Comparison of ENCODE assay signal across 9 cellular contexts in the genomic region with DNA sequence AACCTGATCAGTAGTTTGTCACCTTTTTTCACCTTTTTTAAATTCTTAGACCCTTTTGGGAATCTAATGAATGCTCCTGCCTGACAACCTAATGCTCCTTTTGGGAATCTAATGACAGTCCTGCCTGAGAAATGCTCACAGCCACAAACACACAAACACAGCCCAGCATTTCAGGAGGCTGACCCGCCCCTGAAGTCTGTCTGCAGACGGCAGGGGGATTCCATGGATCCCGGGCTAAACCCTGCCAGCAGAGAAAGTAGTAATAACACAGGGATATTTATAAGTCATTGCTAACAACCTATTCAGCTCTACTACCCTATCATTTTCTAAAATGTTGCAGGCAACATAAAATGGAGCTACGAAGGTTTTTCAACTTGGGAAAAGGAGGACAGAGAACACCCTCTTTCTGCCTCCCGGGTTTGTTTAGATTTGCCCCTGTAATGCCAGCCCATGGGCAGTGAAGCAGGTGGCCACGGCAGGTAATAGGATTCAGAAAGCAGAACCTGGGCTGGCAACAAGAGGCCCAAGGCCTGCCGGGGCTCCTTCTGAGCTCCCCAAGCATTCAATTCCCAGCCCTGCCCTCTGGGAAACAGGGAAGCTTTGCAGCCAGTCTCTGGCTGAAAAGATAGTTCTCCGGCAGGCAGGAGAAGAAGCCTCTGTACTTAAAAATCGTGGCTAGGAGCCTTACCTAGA.
DNase-seq lines count a peak whose midpoint lies in the region; ATAC-seq and TF ChIP-seq lines count a peak whose summit lies in the region.
"Had no signal": no experiment of that assay in that cellular context is flagged by ENCODE, and none has a peak within 500 bp of the region (broad histone marks: within the 10 kb centered on the region; RNA-seq: fewer than 3 reads in every experiment).

No MANE protein-coding gene starts in this region.

- peaks cover 2% of the 10 kb centered on the region for H4K20me1 ChIP-seq in H9 (ENCODE audit: control insufficient read depth, insufficient read depth, insufficient read length)

- H3K27me3 ChIP-seq in H9 (ENCODE audit: insufficient read depth, low read length) (no peaks in the 10 kb centered on the region), left lung (no peaks in the 10 kb centered on the region), skeletal muscle tissue (ENCODE audit: control insufficient read depth in 3 of 3, insufficient read depth in 3 of 3, low read length in 3 of 3) (no peaks in the 10 kb centered on the region)

- no peak overlapping the region for H3K27ac ChIP-seq in H9 (ENCODE audit: insufficient read length, low read depth, low read length)
- H3K27ac ChIP-seq in RWPE1 = peak overlapping the region; percentile 20; the same call in 1 of the 2 replicates
- H3K27ac ChIP-seq in left lung = peak overlapping the region; percentile 41 to 77
- peak overlapping the region; percentile 23 for H3K27ac ChIP-seq in skeletal muscle tissue (ENCODE audit: low read depth, low read length)
- H3K27ac ChIP-seq in caudate nucleus (ENCODE audit: low read depth, low read length) = no peak overlapping the region

- no peak overlapping the region for H3T11ph ChIP-seq in H9 (ENCODE audit: low read length)

- POLR2A ChIA-PET in RWPE1 (lab: Yijun Ruan, JAX; ENCODE audit: low non-redundant PET) = no interaction called here

- H3K23ac ChIP-seq in H9 (ENCODE audit: insufficient read length, low read depth, low read length) = no peak overlapping the region

- H3K9me3 Mint-ChIP-seq in H9 = no peaks in the 10 kb centered on the region

- H3K56ac ChIP-seq in H9 (ENCODE audit: insufficient read length, low read depth, low read length) = no peak overlapping the region

- TF ChIP-seq CTCF in H9 (conservative IDR thresholded peaks at IDR 0.05) (no peak), RWPE1 (conservative IDR thresholded peaks at IDR 0.05; ENCODE audit: low read depth) (no peak), left lung (IDR thresholded peaks at IDR 0.05) (no peak)

- H2BK12ac ChIP-seq in H9 (ENCODE audit: insufficient read length, low read depth, low read length) = no peak overlapping the region

- no peak overlapping the region for H4K91ac ChIP-seq in H9 (ENCODE audit: insufficient read length, low read depth, low read length)

- ATAC-seq in left lung = no peak

- no peaks in the 10 kb centered on the region for H3K27me3 Mint-ChIP-seq in H9 (ENCODE audit: low read depth)

- no peak overlapping the region for H2BK5ac ChIP-seq in H9 (ENCODE audit: insufficient read length, low read length)

- H3K4me2 ChIP-seq in H9 (ENCODE audit: insufficient read depth, insufficient read length, low read length) = no peak overlapping the region

- H3K9me3 ChIP-seq in H9 (ENCODE audit: control insufficient read depth, low read depth, low read length) (no peaks in the 10 kb centered on the region), left lung (no peaks in the 10 kb centered on the region), skeletal muscle tissue (ENCODE audit: control insufficient read depth in 3 of 3, low read length in 3 of 3) (no peaks in the 10 kb centered on the region)

- no peak overlapping the region for H3K18ac ChIP-seq in H9 (ENCODE audit: insufficient read length, low read depth, low read length)

- no peaks in the 10 kb centered on the region for H3K23me2 ChIP-seq in H9 (ENCODE audit: insufficient read length, low read depth, low read length, poor library complexity, severe bottlenecking)

- peaks cover 49 to 50% of the 10 kb centered on the region in 2 experiments for H3K4me1 Mint-ChIP-seq in H9

- no peak overlapping the region for H4K5ac ChIP-seq in H9 (ENCODE audit: insufficient read length, low read depth, low read length)

- peaks cover 13% of the 10 kb centered on the region; the same call in 1 of the 2 replicates for H3K4me1 ChIP-seq in H9 (ENCODE audit: insufficient read depth, low read length)
- peaks cover 38 to 58% of the 10 kb centered on the region in 2 donors for H3K4me1 ChIP-seq in left lung
- peaks cover 53 to 59% (median 57%) of the 10 kb centered on the region in 3 donors for H3K4me1 ChIP-seq in skeletal muscle tissue (ENCODE audit: control insufficient read depth in 3 of 3, insufficient read depth in 3 of 3, low read length in 3 of 3)

- peaks cover 4% of the 10 kb centered on the region for H3K79me1 ChIP-seq in H9 (ENCODE audit: insufficient read depth, low read depth, low read length, poor library complexity, severe bottlenecking)

- H2AK5ac ChIP-seq in H9 (ENCODE audit: insufficient read length, low read length) = no peak overlapping the region

- WGBS in H9 (ENCODE audit: extremely low coverage, insufficient read length, low lambda C conversion rate) = no CpG with 5 or more reads among the region's 9 CpGs

- H2BK15ac ChIP-seq in H9 (ENCODE audit: low read depth, low read length) = no peak overlapping the region

- H3K36me3 ChIP-seq in left lung = no peaks in the 10 kb centered on the region
- no peaks in the 10 kb centered on the region for H3K36me3 ChIP-seq in skeletal muscle tissue (ENCODE audit: control insufficient read depth in 3 of 3, insufficient read depth in 3 of 3, low read length in 3 of 3)

- no peak overlapping the region for H3K4ac ChIP-seq in H9 (ENCODE audit: low read depth, low read length)

- intact Hi-C loops in left lung (cut with DNase I) = no loop called here

- H3K36me3 Mint-ChIP-seq in H9 (ENCODE audit: insufficient read depth in 1 of 3, low read depth in 3 of 3) = peaks cover 0 to 3% (median 3%) of the 10 kb centered on the region in 3 experiments; a peak in 2 of 7 replicates

- H4K8ac ChIP-seq in H9 (replicated peaks; ENCODE audit: insufficient read length, low read depth, low read length) = no peak overlapping the region

- no peak overlapping the region for H2BK120ac ChIP-seq in H9 (ENCODE audit: low read depth, low read length, poor library complexity, severe bottlenecking)

- CTCF ChIA-PET in RWPE1 (lab: Yijun Ruan, JAX) = no interaction called here

- no peak overlapping the region for H3K14ac ChIP-seq in H9 (ENCODE audit: insufficient read depth, low read length)

- H2BK20ac ChIP-seq in H9 (ENCODE audit: low read depth, low read length, poor library complexity, severe bottlenecking) = no peak overlapping the region

- peak overlapping the region in 2 of 3 experiments; percentile 81 to 91; a peak in 4 of 7 replicates for H3K27ac Mint-ChIP-seq in H9

- DNase-seq in H9 = no peak
- no peak for DNase-seq in RWPE1 (ENCODE audit: low spot score)
- no peak for DNase-seq in left lung
- no peak for DNase-seq in NCI-H1092 (lab: John Stamatoyannopoulos, UW)
- no peak for DNase-seq in caudate nucleus (lab: John Stamatoyannopoulos, UW)
- DNase-seq in SKM-1 (lab: John Stamatoyannopoulos, UW; ENCODE audit: unreplicated experiment) = no peak
- DNase-seq in activated CD4-positive, CD25-positive, alpha-beta regulatory T cell treated with anti-CD3 and anti-CD28 coated beads, Interleukin-2, amount 50 U/mL, for 72 hours = no peak
- DNase-seq: NCI-H510A treated with DMSO at 0.1 percent for 48 hours had no signal

- H3K4me3 ChIP-seq in left lung (no peak overlapping the region), skeletal muscle tissue (ENCODE audit: low read length in 3 of 3) (peak overlapping the region in 2 of 3 donors; percentile 4 to 10)

- H3K4me3 Mint-ChIP-seq in H9 = no peak overlapping the region

- H3K9ac ChIP-seq in H9 (ENCODE audit: extremely low read depth, insufficient read length, low read length) = no peak overlapping the region
- peak overlapping the region in 2 of 3 donors; percentile 40 to 66 for H3K9ac ChIP-seq in skeletal muscle tissue (ENCODE audit: low read depth in 1 of 3, low read length in 3 of 3)

- no peak overlapping the region for H2AFZ ChIP-seq in H9 (ENCODE audit: low read length)

- peaks cover 5% of the 10 kb centered on the region; the same call in 1 of the 2 replicates for H3K79me2 ChIP-seq in H9 (ENCODE audit: insufficient read depth, low read length)

Comparison
In these comparisons a context has a peak if more than half of its experiments do, and no peak if none do; other contexts are left out.
1. H3K27ac ChIP-seq: peak in RWPE1 (single experiment), left lung (2 of 2) and skeletal muscle tissue (single experiment); none in H9 (single experiment) and caudate nucleus (single experiment).
2. H3K4me3 ChIP-seq: peak in skeletal muscle tissue (2 of 3); none in left lung (0 of 2).